ENCODE assay signal across 7 cellular contexts in genomic region chr9:26605367-26605766, GRCh38.
"Had no signal": no experiment of that assay in that cellular context is flagged by ENCODE, and none has a peak within 500 bp of the region (broad histone marks: within the 10 kb centered on the region; RNA-seq: fewer than 3 reads in every experiment).

No MANE protein-coding gene starts in this region.

- H2AFZ ChIP-seq: GM23248 had no signal

- H3K9ac ChIP-seq: GM23248 had no signal

- DNase-seq: GM23248, H9, HCEC 1CT, IMR-90, KG1 had no signal

- H3K27ac ChIP-seq: GM23248 had no signal

- FAIRE-seq: HTR-8/SVneo, K562 had no signal

- H3K4me3 ChIP-seq: GM23248, K562 had no signal

- ATAC-seq: K562 had no signal
